In genomic region chr21:42653492-42654061, GRCh38 we compare ENCODE assay signal across 1 cellular context.
TF ChIP-seq lines count a peak whose summit lies in the region.

Gene PDE9A, plus strand, starts transcription at chr21:42653621. Its CDS starts 194 bp downstream, at chr21:42653815.

TF ChIP-seq in GM12878, 131 proteins besides CTCF, POLR2A, EP300 and RAD21 (continued from another document):
- TF ChIP-seq ZBTB40 (IDR thresholded peaks at IDR 0.05; ENCODE audit: borderline replicate concordance) (no peak), YY1 (IDR thresholded peaks at IDR 0.05; ENCODE audit: low read depth, low read length) (no peak), EGR1 (IDR thresholded peaks at IDR 0.05; ENCODE audit: borderline replicate concordance in 1 of 2, low read depth in 2 of 2, low read length in 2 of 2) (no peak)
